Comparison of ENCODE assay signal across 1 cellular context in the genomic region with DNA sequence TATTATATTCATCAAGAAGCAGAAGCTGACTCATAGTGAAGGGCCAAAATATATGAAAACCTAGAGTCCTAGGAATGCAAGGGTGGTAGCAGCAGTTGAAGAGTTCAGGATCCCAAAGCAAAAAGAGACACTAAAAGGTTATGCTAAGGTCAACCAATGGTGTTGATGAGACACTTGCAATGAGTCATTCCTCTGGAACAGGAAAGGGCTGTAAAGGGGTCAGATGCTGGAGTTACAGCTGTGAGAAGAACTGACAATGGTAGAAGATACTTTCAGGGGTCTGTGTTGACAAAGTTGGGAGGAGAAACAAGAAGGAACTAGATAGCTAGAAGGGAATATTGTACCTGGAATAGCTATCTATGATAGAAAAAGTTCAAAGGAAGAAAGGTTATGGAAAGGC.
TF ChIP-seq lines count a peak whose summit lies in the region.

No MANE protein-coding gene starts in this region.

TF ChIP-seq in K562, 482 proteins besides CTCF, POLR2A, EP300 and RAD21 (continued from another document):
- TF ChIP-seq SREBF2 (CRISPR knock-in tag; IDR thresholded peaks at IDR 0.05) = no peak
- TF ChIP-seq E2F3 (CRISPR knock-in tag; IDR thresholded peaks at IDR 0.05) = no peak
- no peak for TF ChIP-seq CCNT2 (IDR thresholded peaks at IDR 0.05; ENCODE audit: borderline replicate concordance, extremely low read depth, insufficient read length, low read depth, low read length)
- TF ChIP-seq, protein P1, sequence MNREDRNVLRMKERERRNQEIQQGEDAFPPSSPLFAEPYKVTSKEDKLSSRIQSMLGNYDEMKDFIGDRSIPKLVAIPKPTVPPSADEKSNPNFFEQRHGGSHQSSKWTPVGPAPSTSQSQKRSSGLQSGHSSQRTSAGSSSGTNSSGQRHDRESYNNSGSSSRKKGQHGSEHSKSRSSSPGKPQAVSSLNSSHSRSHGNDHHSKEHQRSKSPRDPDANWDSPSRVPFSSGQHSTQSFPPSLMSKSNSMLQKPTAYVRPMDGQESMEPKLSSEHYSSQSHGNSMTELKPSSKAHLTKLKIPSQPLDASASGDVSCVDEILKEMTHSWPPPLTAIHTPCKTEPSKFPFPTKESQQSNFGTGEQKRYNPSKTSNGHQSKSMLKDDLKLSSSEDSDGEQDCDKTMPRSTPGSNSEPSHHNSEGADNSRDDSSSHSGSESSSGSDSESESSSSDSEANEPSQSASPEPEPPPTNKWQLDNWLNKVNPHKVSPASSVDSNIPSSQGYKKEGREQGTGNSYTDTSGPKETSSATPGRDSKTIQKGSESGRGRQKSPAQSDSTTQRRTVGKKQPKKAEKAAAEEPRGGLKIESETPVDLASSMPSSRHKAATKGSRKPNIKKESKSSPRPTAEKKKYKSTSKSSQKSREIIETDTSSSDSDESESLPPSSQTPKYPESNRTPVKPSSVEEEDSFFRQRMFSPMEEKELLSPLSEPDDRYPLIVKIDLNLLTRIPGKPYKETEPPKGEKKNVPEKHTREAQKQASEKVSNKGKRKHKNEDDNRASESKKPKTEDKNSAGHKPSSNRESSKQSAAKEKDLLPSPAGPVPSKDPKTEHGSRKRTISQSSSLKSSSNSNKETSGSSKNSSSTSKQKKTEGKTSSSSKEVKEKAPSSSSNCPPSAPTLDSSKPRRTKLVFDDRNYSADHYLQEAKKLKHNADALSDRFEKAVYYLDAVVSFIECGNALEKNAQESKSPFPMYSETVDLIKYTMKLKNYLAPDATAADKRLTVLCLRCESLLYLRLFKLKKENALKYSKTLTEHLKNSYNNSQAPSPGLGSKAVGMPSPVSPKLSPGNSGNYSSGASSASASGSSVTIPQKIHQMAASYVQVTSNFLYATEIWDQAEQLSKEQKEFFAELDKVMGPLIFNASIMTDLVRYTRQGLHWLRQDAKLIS (CRISPR knock-in tag; IDR thresholded peaks at IDR 0.05) = no peak
- 0 out of 4 replicates have a peak, but pooled peaks of 1 of the 2 experiments have one; percentile 17 for TF ChIP-seq TRIM24 (IDR thresholded peaks at IDR 0.05)
- TF ChIP-seq, protein P2, sequence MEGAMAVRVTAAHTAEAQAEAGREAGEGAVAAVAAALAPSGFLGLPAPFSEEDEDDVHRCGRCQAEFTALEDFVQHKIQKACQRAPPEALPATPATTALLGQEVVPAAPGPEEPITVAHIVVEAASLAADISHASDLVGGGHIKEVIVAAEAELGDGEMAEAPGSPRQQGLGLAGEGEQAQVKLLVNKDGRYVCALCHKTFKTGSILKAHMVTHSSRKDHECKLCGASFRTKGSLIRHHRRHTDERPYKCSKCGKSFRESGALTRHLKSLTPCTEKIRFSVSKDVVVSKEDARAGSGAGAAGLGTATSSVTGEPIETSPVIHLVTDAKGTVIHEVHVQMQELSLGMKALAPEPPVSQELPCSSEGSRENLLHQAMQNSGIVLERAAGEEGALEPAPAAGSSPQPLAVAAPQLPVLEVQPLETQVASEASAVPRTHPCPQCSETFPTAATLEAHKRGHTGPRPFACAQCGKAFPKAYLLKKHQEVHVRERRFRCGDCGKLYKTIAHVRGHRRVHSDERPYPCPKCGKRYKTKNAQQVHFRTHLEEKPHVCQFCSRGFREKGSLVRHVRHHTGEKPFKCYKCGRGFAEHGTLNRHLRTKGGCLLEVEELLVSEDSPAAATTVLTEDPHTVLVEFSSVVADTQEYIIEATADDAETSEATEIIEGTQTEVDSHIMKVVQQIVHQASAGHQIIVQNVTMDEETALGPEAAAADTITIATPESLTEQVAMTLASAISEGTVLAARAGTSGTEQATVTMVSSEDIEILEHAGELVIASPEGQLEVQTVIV (CRISPR knock-in tag; IDR thresholded peaks at IDR 0.05; ENCODE audit: borderline replicate concordance) = no peak
